In genomic region chr9:33923079-33923478, GRCh38 we compare ENCODE assay signal across 17 cellular contexts.
"Had no signal": no experiment of that assay in that cellular context is flagged by ENCODE, and none has a peak within 500 bp of the region (broad histone marks: within the 10 kb centered on the region; RNA-seq: fewer than 3 reads in every experiment).

No MANE protein-coding gene starts in this region.

- H3K4me3 Mint-ChIP-seq: activated B cell treated with CpG ODN at 0.5 μM for 24 hours; activated CD4-positive, alpha-beta memory T cell treated with anti-CD3 and anti-CD28 coated beads, Interleukin-2, amount 10 ng/mL, durations not matched to agents 7 days and 5 days; activated naive CD8-positive, alpha-beta T cell; nephron; stimulated activated naive CD8-positive, alpha-beta T cell treated with anti-CD3 and anti-CD28 coated beads, Interleukin-15, amount 100 ng/mL, for 72 hours had no signal

- H3K4me1 ChIP-seq: foreskin keratinocyte, left lung had no signal

- H3K27ac Mint-ChIP-seq: activated CD4-positive, alpha-beta memory T cell treated with anti-CD3 and anti-CD28 coated beads, Interleukin-2, amount 10 ng/mL, durations not matched to agents 7 days and 5 days; activated naive CD8-positive, alpha-beta T cell had no signal

- H3K9me3 Mint-ChIP-seq: activated B cell treated with CpG ODN at 0.5 μM for 24 hours; activated CD4-positive, alpha-beta memory T cell treated with anti-CD3 and anti-CD28 coated beads, Interleukin-2, amount 10 ng/mL, durations not matched to agents 7 days and 5 days; nephron; stimulated activated naive CD8-positive, alpha-beta T cell treated with anti-CD3 and anti-CD28 coated beads, Interleukin-15, amount 100 ng/mL, for 72 hours had no signal

- H3K4me3 ChIP-seq: dorsolateral prefrontal cortex, left lung, right atrium auricular region had no signal

- H3K4me1 Mint-ChIP-seq: activated B cell treated with CpG ODN at 0.5 μM for 24 hours; activated CD4-positive, alpha-beta memory T cell treated with anti-CD3 and anti-CD28 coated beads, Interleukin-2, amount 10 ng/mL, durations not matched to agents 7 days and 5 days; nephron; stimulated activated naive CD8-positive, alpha-beta T cell treated with anti-CD3 and anti-CD28 coated beads, Interleukin-15, amount 100 ng/mL, for 72 hours had no signal

- ATAC-seq: foreskin keratinocyte; left lung; stimulated activated naive CD8-positive, alpha-beta T cell treated with anti-CD3 and anti-CD28 coated beads, Interleukin-15, amount 100 ng/mL, for 72 hours had no signal

- H3K9me3 ChIP-seq: left lung, right atrium auricular region had no signal

- H3K27ac ChIP-seq: epithelial cell of prostate, foreskin keratinocyte, left lung, right atrium auricular region had no signal

- H3K27me3 Mint-ChIP-seq: activated B cell treated with CpG ODN at 0.5 μM for 24 hours; activated CD4-positive, alpha-beta memory T cell treated with anti-CD3 and anti-CD28 coated beads, Interleukin-2, amount 10 ng/mL, durations not matched to agents 7 days and 5 days; activated naive CD8-positive, alpha-beta T cell; stimulated activated naive CD8-positive, alpha-beta T cell treated with anti-CD3 and anti-CD28 coated beads, Interleukin-15, amount 100 ng/mL, for 72 hours had no signal

- H3K27me3 ChIP-seq: dorsolateral prefrontal cortex, foreskin keratinocyte, left lung, right atrium auricular region had no signal

- FAIRE-seq: kidney had no signal

- DNase-seq: activated B cell treated with CpG ODN at 0.5 μM for 24 hours; activated CD4-positive, alpha-beta memory T cell treated with anti-CD3 and anti-CD28 coated beads, Interleukin-2, amount 10 ng/mL, durations not matched to agents 7 days and 5 days; activated CD4-positive, alpha-beta T cell treated with anti-CD3 and anti-CD28 coated beads for 4 hours; activated gamma-delta T cell; activated T-cell treated with anti-CD3 and anti-CD28 coated beads, Interleukin-2, amount 50 U/mL, for 48 hours; dorsolateral prefrontal cortex; foreskin keratinocyte; kidney; left lung; midbrain; occipital lobe; stimulated activated naive CD8-positive, alpha-beta T cell treated with anti-CD3 and anti-CD28 coated beads, Interleukin-15, amount 100 ng/mL, for 72 hours; trophoblast cell had no signal
